ENCODE assay signal across 1 cellular context in the genomic region with DNA sequence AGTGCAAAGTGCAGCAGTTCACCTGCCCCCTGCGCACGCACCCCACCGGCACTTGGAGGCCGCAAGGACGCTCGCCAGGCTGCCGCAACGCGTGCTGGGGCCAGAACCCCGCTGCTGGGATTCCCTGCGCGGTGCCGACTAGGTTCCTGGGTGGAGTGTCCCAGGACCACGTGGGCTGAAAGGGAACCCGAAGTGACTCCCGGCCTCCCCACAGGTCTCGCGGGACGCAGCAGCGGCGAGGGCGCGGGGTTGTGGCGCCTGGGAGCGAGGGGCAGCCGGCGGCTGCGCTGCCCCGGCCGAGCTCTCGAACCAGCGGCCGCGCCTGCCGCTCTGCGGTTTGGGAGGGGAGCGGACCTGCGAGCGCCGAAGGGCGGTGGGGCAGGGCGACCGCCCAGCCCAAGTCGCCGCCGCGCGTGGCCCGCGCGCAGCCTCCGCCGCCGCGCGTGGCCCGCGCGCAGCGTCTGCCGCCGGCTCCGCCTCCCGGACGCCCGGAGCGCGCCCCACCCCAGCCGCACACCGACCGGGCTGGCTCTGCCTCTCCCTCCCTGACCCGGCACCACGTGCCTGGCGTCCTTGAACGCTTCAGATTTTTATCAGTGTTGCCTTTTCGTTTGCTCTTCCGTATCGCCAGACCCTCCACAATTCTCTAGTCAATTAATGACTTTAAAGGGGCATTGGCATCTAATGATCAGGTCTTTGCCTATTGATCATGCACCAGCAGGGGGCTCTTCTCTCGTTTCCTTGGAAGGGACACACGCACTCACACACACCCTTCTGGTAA.
TF ChIP-seq lines count a peak whose summit lies in the region.

A gene (minus strand): TSS at position 475 of the 781 bp plus-strand sequence. CDS start 2,230 bp downstream, outside the sequence.

TF ChIP-seq in WTC11, 78 proteins besides CTCF, POLR2A, EP300 and RAD21 (continued from another document):
- TF ChIP-seq, protein P1, sequence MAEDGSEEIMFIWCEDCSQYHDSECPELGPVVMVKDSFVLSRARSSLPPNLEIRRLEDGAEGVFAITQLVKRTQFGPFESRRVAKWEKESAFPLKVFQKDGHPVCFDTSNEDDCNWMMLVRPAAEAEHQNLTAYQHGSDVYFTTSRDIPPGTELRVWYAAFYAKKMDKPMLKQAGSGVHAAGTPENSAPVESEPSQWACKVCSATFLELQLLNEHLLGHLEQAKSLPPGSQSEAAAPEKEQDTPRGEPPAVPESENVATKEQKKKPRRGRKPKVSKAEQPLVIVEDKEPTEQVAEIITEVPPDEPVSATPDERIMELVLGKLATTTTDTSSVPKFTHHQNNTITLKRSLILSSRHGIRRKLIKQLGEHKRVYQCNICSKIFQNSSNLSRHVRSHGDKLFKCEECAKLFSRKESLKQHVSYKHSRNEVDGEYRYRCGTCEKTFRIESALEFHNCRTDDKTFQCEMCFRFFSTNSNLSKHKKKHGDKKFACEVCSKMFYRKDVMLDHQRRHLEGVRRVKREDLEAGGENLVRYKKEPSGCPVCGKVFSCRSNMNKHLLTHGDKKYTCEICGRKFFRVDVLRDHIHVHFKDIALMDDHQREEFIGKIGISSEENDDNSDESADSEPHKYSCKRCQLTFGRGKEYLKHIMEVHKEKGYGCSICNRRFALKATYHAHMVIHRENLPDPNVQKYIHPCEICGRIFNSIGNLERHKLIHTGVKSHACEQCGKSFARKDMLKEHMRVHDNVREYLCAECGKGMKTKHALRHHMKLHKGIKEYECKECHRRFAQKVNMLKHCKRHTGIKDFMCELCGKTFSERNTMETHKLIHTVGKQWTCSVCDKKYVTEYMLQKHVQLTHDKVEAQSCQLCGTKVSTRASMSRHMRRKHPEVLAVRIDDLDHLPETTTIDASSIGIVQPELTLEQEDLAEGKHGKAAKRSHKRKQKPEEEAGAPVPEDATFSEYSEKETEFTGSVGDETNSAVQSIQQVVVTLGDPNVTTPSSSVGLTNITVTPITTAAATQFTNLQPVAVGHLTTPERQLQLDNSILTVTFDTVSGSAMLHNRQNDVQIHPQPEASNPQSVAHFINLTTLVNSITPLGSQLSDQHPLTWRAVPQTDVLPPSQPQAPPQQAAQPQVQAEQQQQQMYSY (CRISPR knock-in tag; IDR thresholded peaks at IDR 0.05): no peak
- TF ChIP-seq RELA (CRISPR knock-in tag; IDR thresholded peaks at IDR 0.05; ENCODE audit: borderline replicate concordance) (peak; percentile 75; the same call in 1 of the 2 replicates), SMAD3 (CRISPR knock-in tag; IDR thresholded peaks at IDR 0.05; ENCODE audit: borderline replicate concordance) (no peak), CREB1 (CRISPR knock-in tag; IDR thresholded peaks at IDR 0.05) (no peak), TP53 (CRISPR knock-in tag; IDR thresholded peaks at IDR 0.05) (no peak), ZNF121 (CRISPR knock-in tag; IDR thresholded peaks at IDR 0.05) (no peak), RORB (CRISPR knock-in tag; IDR thresholded peaks at IDR 0.05) (no peak), GTF2I (CRISPR knock-in tag; conservative IDR thresholded peaks at IDR 0.05) (no peak), FOXP1 (CRISPR knock-in tag; IDR thresholded peaks at IDR 0.05; ENCODE audit: borderline replicate concordance) (peak; percentile 73; the same call in 1 of the 2 replicates), NFE2L1 (CRISPR knock-in tag; IDR thresholded peaks at IDR 0.05) (no peak), HMGA2 (CRISPR knock-in tag; IDR thresholded peaks at IDR 0.05) (no peak), CREM (CRISPR knock-in tag; IDR thresholded peaks at IDR 0.05) (0 out of 2 replicates have a peak, but pooled peaks have one; percentile 68), TCF7 (CRISPR knock-in tag; IDR thresholded peaks at IDR 0.05; ENCODE audit: low read depth) (no peak), SP1 (CRISPR knock-in tag; conservative IDR thresholded peaks at IDR 0.05) (no peak; the same call in none of the 2 replicates)
- TF ChIP-seq, protein P2, sequence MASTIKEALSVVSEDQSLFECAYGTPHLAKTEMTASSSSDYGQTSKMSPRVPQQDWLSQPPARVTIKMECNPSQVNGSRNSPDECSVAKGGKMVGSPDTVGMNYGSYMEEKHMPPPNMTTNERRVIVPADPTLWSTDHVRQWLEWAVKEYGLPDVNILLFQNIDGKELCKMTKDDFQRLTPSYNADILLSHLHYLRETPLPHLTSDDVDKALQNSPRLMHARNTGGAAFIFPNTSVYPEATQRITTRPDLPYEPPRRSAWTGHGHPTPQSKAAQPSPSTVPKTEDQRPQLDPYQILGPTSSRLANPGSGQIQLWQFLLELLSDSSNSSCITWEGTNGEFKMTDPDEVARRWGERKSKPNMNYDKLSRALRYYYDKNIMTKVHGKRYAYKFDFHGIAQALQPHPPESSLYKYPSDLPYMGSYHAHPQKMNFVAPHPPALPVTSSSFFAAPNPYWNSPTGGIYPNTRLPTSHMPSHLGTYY (CRISPR knock-in tag; IDR thresholded peaks at IDR 0.05): no peak
- TF ChIP-seq, protein P3, sequence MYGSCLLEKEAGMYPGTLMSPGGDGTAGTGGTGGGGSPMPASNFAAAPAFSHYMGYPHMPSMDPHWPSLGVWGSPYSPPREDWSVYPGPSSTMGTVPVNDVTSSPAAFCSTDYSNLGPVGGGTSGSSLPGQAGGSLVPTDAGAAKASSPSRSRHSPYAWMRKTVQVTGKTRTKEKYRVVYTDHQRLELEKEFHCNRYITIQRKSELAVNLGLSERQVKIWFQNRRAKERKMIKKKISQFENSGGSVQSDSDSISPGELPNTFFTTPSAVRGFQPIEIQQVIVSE (CRISPR knock-in tag; IDR thresholded peaks at IDR 0.05; ENCODE audit: borderline replicate concordance): no peak
- TF ChIP-seq, protein P4, sequence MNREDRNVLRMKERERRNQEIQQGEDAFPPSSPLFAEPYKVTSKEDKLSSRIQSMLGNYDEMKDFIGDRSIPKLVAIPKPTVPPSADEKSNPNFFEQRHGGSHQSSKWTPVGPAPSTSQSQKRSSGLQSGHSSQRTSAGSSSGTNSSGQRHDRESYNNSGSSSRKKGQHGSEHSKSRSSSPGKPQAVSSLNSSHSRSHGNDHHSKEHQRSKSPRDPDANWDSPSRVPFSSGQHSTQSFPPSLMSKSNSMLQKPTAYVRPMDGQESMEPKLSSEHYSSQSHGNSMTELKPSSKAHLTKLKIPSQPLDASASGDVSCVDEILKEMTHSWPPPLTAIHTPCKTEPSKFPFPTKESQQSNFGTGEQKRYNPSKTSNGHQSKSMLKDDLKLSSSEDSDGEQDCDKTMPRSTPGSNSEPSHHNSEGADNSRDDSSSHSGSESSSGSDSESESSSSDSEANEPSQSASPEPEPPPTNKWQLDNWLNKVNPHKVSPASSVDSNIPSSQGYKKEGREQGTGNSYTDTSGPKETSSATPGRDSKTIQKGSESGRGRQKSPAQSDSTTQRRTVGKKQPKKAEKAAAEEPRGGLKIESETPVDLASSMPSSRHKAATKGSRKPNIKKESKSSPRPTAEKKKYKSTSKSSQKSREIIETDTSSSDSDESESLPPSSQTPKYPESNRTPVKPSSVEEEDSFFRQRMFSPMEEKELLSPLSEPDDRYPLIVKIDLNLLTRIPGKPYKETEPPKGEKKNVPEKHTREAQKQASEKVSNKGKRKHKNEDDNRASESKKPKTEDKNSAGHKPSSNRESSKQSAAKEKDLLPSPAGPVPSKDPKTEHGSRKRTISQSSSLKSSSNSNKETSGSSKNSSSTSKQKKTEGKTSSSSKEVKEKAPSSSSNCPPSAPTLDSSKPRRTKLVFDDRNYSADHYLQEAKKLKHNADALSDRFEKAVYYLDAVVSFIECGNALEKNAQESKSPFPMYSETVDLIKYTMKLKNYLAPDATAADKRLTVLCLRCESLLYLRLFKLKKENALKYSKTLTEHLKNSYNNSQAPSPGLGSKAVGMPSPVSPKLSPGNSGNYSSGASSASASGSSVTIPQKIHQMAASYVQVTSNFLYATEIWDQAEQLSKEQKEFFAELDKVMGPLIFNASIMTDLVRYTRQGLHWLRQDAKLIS (CRISPR knock-in tag; IDR thresholded peaks at IDR 0.05; ENCODE audit: borderline replicate concordance): no peak
- TF ChIP-seq, protein P5, sequence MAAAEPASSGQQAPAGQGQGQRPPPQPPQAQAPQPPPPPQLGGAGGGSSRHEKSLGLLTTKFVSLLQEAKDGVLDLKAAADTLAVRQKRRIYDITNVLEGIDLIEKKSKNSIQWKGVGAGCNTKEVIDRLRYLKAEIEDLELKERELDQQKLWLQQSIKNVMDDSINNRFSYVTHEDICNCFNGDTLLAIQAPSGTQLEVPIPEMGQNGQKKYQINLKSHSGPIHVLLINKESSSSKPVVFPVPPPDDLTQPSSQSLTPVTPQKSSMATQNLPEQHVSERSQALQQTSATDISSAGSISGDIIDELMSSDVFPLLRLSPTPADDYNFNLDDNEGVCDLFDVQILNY (CRISPR knock-in tag; IDR thresholded peaks at IDR 0.05): 0 out of 2 replicates have a peak, but pooled peaks have one; percentile 60
- TF ChIP-seq, protein P6, sequence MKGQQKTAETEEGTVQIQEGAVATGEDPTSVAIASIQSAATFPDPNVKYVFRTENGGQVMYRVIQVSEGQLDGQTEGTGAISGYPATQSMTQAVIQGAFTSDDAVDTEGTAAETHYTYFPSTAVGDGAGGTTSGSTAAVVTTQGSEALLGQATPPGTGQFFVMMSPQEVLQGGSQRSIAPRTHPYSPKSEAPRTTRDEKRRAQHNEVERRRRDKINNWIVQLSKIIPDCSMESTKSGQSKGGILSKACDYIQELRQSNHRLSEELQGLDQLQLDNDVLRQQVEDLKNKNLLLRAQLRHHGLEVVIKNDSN (CRISPR knock-in tag; IDR thresholded peaks at IDR 0.05): no peak; the same call in 1 of the 2 replicates
- TF ChIP-seq, protein P7, sequence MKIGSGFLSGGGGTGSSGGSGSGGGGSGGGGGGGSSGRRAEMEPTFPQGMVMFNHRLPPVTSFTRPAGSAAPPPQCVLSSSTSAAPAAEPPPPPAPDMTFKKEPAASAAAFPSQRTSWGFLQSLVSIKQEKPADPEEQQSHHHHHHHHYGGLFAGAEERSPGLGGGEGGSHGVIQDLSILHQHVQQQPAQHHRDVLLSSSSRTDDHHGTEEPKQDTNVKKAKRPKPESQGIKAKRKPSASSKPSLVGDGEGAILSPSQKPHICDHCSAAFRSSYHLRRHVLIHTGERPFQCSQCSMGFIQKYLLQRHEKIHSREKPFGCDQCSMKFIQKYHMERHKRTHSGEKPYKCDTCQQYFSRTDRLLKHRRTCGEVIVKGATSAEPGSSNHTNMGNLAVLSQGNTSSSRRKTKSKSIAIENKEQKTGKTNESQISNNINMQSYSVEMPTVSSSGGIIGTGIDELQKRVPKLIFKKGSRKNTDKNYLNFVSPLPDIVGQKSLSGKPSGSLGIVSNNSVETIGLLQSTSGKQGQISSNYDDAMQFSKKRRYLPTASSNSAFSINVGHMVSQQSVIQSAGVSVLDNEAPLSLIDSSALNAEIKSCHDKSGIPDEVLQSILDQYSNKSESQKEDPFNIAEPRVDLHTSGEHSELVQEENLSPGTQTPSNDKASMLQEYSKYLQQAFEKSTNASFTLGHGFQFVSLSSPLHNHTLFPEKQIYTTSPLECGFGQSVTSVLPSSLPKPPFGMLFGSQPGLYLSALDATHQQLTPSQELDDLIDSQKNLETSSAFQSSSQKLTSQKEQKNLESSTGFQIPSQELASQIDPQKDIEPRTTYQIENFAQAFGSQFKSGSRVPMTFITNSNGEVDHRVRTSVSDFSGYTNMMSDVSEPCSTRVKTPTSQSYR (CRISPR knock-in tag; IDR thresholded peaks at IDR 0.05): no peak
- TF ChIP-seq, protein P8, sequence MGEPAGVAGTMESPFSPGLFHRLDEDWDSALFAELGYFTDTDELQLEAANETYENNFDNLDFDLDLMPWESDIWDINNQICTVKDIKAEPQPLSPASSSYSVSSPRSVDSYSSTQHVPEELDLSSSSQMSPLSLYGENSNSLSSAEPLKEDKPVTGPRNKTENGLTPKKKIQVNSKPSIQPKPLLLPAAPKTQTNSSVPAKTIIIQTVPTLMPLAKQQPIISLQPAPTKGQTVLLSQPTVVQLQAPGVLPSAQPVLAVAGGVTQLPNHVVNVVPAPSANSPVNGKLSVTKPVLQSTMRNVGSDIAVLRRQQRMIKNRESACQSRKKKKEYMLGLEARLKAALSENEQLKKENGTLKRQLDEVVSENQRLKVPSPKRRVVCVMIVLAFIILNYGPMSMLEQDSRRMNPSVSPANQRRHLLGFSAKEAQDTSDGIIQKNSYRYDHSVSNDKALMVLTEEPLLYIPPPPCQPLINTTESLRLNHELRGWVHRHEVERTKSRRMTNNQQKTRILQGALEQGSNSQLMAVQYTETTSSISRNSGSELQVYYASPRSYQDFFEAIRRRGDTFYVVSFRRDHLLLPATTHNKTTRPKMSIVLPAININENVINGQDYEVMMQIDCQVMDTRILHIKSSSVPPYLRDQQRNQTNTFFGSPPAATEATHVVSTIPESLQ (CRISPR knock-in tag; IDR thresholded peaks at IDR 0.05): no peak
- TF ChIP-seq, protein P9, sequence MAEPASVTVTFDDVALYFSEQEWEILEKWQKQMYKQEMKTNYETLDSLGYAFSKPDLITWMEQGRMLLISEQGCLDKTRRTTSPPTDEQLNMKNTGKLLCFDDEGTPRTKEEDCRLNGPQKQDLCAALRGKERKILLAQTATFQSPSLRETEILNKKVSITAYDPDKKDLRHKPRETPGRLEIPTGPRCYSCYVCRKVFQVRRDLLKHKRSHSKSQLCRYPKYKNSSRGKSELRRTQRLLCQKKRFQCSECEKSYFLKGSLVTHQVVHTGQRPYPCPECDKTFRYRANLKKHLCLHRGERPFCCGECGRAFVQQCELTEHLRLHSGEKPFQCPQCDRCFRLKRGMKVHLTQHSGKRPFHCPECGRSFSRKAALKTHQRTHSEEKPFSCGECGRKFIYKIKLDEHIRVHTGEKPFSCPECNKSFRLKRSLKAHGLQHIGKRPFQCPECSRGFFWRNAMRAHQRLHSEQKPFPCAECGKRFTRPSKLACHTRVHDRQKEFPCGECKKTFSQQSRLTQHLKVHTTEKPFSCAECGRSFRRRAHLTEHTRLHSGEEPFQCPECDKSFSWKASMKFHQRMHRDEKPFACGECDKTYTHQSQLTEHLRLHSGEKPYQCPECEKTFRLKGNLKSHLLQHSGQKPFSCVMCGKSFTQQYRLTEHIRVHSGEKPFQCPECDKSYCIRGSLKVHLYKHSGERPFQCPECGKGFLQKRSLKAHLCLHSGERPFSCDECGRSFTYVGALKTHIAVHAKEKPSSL (CRISPR knock-in tag; conservative IDR thresholded peaks at IDR 0.05): no peak
- TF ChIP-seq, protein P10, sequence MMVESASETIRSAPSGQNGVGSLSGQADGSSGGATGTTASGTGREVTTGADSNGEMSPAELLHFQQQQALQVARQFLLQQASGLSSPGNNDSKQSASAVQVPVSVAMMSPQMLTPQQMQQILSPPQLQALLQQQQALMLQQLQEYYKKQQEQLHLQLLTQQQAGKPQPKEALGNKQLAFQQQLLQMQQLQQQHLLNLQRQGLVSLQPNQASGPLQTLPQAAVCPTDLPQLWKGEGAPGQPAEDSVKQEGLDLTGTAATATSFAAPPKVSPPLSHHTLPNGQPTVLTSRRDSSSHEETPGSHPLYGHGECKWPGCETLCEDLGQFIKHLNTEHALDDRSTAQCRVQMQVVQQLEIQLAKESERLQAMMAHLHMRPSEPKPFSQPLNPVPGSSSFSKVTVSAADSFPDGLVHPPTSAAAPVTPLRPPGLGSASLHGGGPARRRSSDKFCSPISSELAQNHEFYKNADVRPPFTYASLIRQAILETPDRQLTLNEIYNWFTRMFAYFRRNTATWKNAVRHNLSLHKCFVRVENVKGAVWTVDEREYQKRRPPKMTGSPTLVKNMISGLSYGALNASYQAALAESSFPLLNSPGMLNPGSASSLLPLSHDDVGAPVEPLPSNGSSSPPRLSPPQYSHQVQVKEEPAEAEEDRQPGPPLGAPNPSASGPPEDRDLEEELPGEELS (CRISPR knock-in tag; IDR thresholded peaks at IDR 0.05): no peak
- TF ChIP-seq, protein P11, sequence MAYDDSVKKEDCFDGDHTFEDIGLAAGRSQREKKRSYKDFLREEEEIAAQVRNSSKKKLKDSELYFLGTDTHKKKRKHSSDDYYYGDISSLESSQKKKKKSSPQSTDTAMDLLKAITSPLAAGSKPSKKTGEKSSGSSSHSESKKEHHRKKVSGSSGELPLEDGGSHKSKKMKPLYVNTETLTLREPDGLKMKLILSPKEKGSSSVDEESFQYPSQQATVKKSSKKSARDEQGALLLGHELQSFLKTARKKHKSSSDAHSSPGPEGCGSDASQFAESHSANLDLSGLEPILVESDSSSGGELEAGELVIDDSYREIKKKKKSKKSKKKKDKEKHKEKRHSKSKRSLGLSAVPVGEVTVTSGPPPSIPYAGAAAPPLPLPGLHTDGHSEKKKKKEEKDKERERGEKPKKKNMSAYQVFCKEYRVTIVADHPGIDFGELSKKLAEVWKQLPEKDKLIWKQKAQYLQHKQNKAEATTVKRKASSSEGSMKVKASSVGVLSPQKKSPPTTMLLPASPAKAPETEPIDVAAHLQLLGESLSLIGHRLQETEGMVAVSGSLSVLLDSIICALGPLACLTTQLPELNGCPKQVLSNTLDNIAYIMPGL (CRISPR knock-in tag; IDR thresholded peaks at IDR 0.05): peak; percentile 70; the same call in 1 of the 2 replicates
